34 cellular contexts compared by ENCODE assay signal in genomic region chr7:38163671-38164070, GRCh38.
"Had no signal": no experiment of that assay in that cellular context is flagged by ENCODE, and none has a peak within 500 bp of the region (broad histone marks: within the 10 kb centered on the region; RNA-seq: fewer than 3 reads in every experiment).

No MANE protein-coding gene starts in this region.

- H3K27ac Mint-ChIP-seq: activated B cell treated with CpG ODN at 0.5 μM for 24 hours; activated CD4-positive, alpha-beta memory T cell treated with anti-CD3 and anti-CD28 coated beads, Interleukin-2, amount 10 ng/mL, durations not matched to agents 7 days and 5 days; activated CD4-positive, alpha-beta T cell treated with anti-CD3 and anti-CD28 coated beads, Interleukin-2, amount 10 ng/mL, durations not matched to agents 7 days and 5 days; activated naive CD4-positive, alpha-beta T cell treated with anti-CD3 and anti-CD28 coated beads, Interleukin-2, amount 10 ng/mL, durations not matched to agents 7 days and 5 days; activated naive CD4-positive, alpha-beta T cell treated with anti-CD3 and anti-CD28 coated beads, Interleukin-2, amount 50 U/mL, for 72 hours; activated naive CD8-positive, alpha-beta T cell treated with anti-CD3 and anti-CD28 coated beads, Interleukin-2, amount 10 ng/mL, durations not matched to agents 7 days and 5 days; activated T-cell treated with anti-CD3 and anti-CD28 coated beads, Interleukin-2, amount 50 U/mL, for 24 hours; activated T-cell treated with anti-CD3 and anti-CD28 coated beads, Interleukin-2, amount 50 U/mL, for 72 hours; dendritic cell treated with granulocyte-macrophage colony-stimulating factor and Interleukin-4, amounts not matched to agents 40 ng/mL and 50 ng/mL, for 4 days; effector memory CD8-positive, alpha-beta T cell; T-helper 17 cell; T-helper 2 cell treated with Interferon-gamma antibody and Interleukin-4, amounts not matched to agents 5 μg/mL and 100 μg/mL, for 36 hours had no signal

- H3K27me3 Mint-ChIP-seq: dendritic cell treated with granulocyte-macrophage colony-stimulating factor and Interleukin-4, amounts not matched to agents 40 ng/mL and 50 ng/mL, for 4 days had no signal

- DNase-seq: activated B cell treated with CpG ODN at 0.5 μM for 24 hours; activated CD4-positive, alpha-beta memory T cell treated with anti-CD3 and anti-CD28 coated beads, Interleukin-2, amount 10 ng/mL, durations not matched to agents 7 days and 5 days; activated CD4-positive, alpha-beta T cell treated with anti-CD3 and anti-CD28 coated beads for 4 hours; activated CD4-positive, alpha-beta T cell treated with anti-CD3 and anti-CD28 coated beads, Interleukin-2, amount 10 ng/mL, durations not matched to agents 7 days and 5 days; activated CD4-positive, alpha-beta T cell treated with anti-CD3 and anti-CD28 coated beads, Interleukin-2, amount 50 U/mL, for 4 hours; activated CD4-positive, CD25-positive, alpha-beta regulatory T cell treated with anti-CD3 and anti-CD28 coated beads, Interleukin-2, amount 50 U/mL, for 72 hours; activated CD8-positive, alpha-beta memory T cell treated with anti-CD3 and anti-CD28 coated beads, Interleukin-2, amount 50 U/mL, for 48 hours; activated gamma-delta T cell; activated naive CD4-positive, alpha-beta T cell; activated naive CD4-positive, alpha-beta T cell treated with anti-CD3 and anti-CD28 coated beads, Interleukin-2, amount 10 ng/mL, durations not matched to agents 7 days and 5 days; activated naive CD8-positive, alpha-beta T cell treated with anti-CD3 and anti-CD28 coated beads, Interleukin-2, amount 10 ng/mL, durations not matched to agents 7 days and 5 days; activated T-cell treated with anti-CD3 and anti-CD28 coated beads for 4 hours; activated T-cell treated with anti-CD3 and anti-CD28 coated beads, Interleukin-2, amount 50 U/mL, for 24 hours; activated T-cell treated with anti-CD3 and anti-CD28 coated beads, Interleukin-2, amount 50 U/mL, for 72 hours; amniotic stem cell; anterior cingulate cortex; brain microvascular endothelial cell; effector CD4-positive, alpha-beta T cell; effector memory CD8-positive, alpha-beta T cell; erythroblast; foreskin keratinocyte; gastrocnemius medialis; glutamatergic neuron; heart left ventricle; T-helper 1 cell; T-helper 17 cell; T1000; WERI-Rb-1 had no signal

- H3K27ac ChIP-seq: brain microvascular endothelial cell, coronary artery, esophagus muscularis mucosa, foreskin keratinocyte, gastrocnemius medialis, heart left ventricle, WERI-Rb-1 had no signal

- H3K4me3 Mint-ChIP-seq: activated B cell treated with CpG ODN at 0.5 μM for 24 hours; activated CD4-positive, alpha-beta memory T cell treated with anti-CD3 and anti-CD28 coated beads, Interleukin-2, amount 10 ng/mL, durations not matched to agents 7 days and 5 days; activated CD4-positive, alpha-beta T cell treated with anti-CD3 and anti-CD28 coated beads, Interleukin-2, amount 10 ng/mL, durations not matched to agents 7 days and 5 days; activated naive CD4-positive, alpha-beta T cell treated with anti-CD3 and anti-CD28 coated beads, Interleukin-2, amount 10 ng/mL, durations not matched to agents 7 days and 5 days; activated naive CD8-positive, alpha-beta T cell treated with anti-CD3 and anti-CD28 coated beads, Interleukin-2, amount 10 ng/mL, durations not matched to agents 7 days and 5 days; activated T-cell treated with anti-CD3 and anti-CD28 coated beads, Interleukin-2, amount 50 U/mL, for 24 hours; activated T-cell treated with anti-CD3 and anti-CD28 coated beads, Interleukin-2, amount 50 U/mL, for 72 hours; central memory CD8-positive, alpha-beta T cell; dendritic cell treated with granulocyte-macrophage colony-stimulating factor and Interleukin-4, amounts not matched to agents 40 ng/mL and 50 ng/mL, for 4 days; effector memory CD8-positive, alpha-beta T cell; T-helper 17 cell; T-helper 2 cell treated with Interferon-gamma antibody and Interleukin-4, amounts not matched to agents 5 μg/mL and 100 μg/mL, for 36 hours had no signal

- H3K36me3 Mint-ChIP-seq: activated naive CD4-positive, alpha-beta T cell treated with anti-CD3 and anti-CD28 coated beads, Interleukin-2, amount 10 ng/mL, durations not matched to agents 7 days and 5 days; activated naive CD4-positive, alpha-beta T cell treated with anti-CD3 and anti-CD28 coated beads, Interleukin-2, amount 50 U/mL, for 72 hours; activated naive CD8-positive, alpha-beta T cell treated with anti-CD3 and anti-CD28 coated beads, Interleukin-2, amount 10 ng/mL, durations not matched to agents 7 days and 5 days had no signal

- H3K9me3 Mint-ChIP-seq: activated B cell treated with CpG ODN at 0.5 μM for 24 hours; activated CD4-positive, alpha-beta memory T cell treated with anti-CD3 and anti-CD28 coated beads, Interleukin-2, amount 10 ng/mL, durations not matched to agents 7 days and 5 days; activated CD4-positive, alpha-beta T cell treated with anti-CD3 and anti-CD28 coated beads, Interleukin-2, amount 10 ng/mL, durations not matched to agents 7 days and 5 days; activated naive CD4-positive, alpha-beta T cell treated with anti-CD3 and anti-CD28 coated beads, Interleukin-2, amount 10 ng/mL, durations not matched to agents 7 days and 5 days; activated naive CD4-positive, alpha-beta T cell treated with anti-CD3 and anti-CD28 coated beads, Interleukin-2, amount 50 U/mL, for 72 hours; activated naive CD8-positive, alpha-beta T cell treated with anti-CD3 and anti-CD28 coated beads, Interleukin-2, amount 10 ng/mL, durations not matched to agents 7 days and 5 days; activated T-cell treated with anti-CD3 and anti-CD28 coated beads, Interleukin-2, amount 50 U/mL, for 24 hours; central memory CD8-positive, alpha-beta T cell; dendritic cell treated with granulocyte-macrophage colony-stimulating factor and Interleukin-4, amounts not matched to agents 40 ng/mL and 50 ng/mL, for 4 days; effector memory CD8-positive, alpha-beta T cell; T-helper 2 cell treated with Interferon-gamma antibody and Interleukin-4, amounts not matched to agents 5 μg/mL and 100 μg/mL, for 36 hours had no signal

- H3K4me3 ChIP-seq: coronary artery, esophagus muscularis mucosa, gastrocnemius medialis, heart left ventricle had no signal

- H3K36me3 ChIP-seq: brain microvascular endothelial cell, esophagus muscularis mucosa, gastrocnemius medialis, heart left ventricle, WERI-Rb-1 had no signal

- H3K4me1 Mint-ChIP-seq: activated B cell treated with CpG ODN at 0.5 μM for 24 hours; central memory CD8-positive, alpha-beta T cell had no signal

- H3K9me3 ChIP-seq: esophagus muscularis mucosa, gastrocnemius medialis, heart left ventricle had no signal

- H3K27me3 ChIP-seq: brain microvascular endothelial cell, esophagus muscularis mucosa, foreskin keratinocyte, gastrocnemius medialis, heart left ventricle had no signal

- H3K4me1 ChIP-seq: esophagus muscularis mucosa, foreskin keratinocyte, gastrocnemius medialis had no signal
